In the genomic region with DNA sequence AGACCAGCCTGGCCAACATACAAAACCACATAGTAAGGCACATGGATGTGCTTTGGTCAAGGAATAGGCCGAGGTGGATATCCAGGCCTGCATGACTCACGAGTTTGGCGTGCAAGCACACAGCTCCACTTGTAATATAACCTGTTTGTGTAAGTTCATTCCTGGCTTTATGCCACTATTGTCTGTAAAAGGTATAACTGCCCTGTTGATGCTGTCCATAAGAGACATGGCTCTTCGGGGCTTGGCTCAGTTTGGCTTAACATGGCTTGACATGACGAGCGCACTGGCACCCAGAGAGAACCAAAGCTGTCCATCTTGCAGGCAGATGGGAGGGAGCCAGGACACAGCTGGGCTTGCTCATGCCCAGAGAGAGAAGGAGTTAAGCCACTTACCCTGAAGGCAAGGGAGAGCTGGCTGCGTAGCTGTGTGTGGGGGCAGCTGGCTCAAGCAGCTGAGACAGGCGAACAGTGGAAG, we compare ENCODE assay signal across 8 cellular contexts.
DNase-seq lines count a peak whose midpoint lies in the region; ATAC-seq and TF ChIP-seq lines count a peak whose summit lies in the region.
"Not testable (repeated sequence)": the region's sequence is repeated elsewhere in the genome, so short reads cannot be mapped to it uniquely, and the experiment has no call there.

No MANE protein-coding gene starts in this region.

- not testable (repeated sequence) for TF ChIP-seq CTCF in omental fat pad (IDR thresholded peaks at IDR 0.05); suprapubic skin (IDR thresholded peaks at IDR 0.05)

- TF ChIP-seq EP300 in suprapubic skin (IDR thresholded peaks at IDR 0.05): not testable (repeated sequence)

- not testable (repeated sequence) for H3K9me3 ChIP-seq in suprapubic skin

- H3K27me3 ChIP-seq in suprapubic skin: not testable (repeated sequence)

- H3K36me3 ChIP-seq in suprapubic skin: not testable (repeated sequence)

- not testable (repeated sequence) for TF ChIP-seq POLR2A in suprapubic skin (IDR thresholded peaks at IDR 0.05)

- ATAC-seq in omental fat pad (ENCODE audit: low FRiP score): peak; percentile 91

- peak overlapping the region; percentile 59 for H3K27ac ChIP-seq in epithelial cell of prostate
- peak overlapping the region; percentile 17 for H3K27ac ChIP-seq in suprapubic skin

- not testable (repeated sequence) for H3K4me1 ChIP-seq in suprapubic skin

- H3K4me3 ChIP-seq in suprapubic skin: not testable (repeated sequence)

- 52% methylated on average over 8 of the region's 8 CpGs for WGBS in suprapubic skin

- DNase-seq in D341Med (ENCODE audit: low spot score) (peak; percentile 69), HT-29 (ENCODE audit: low spot score) (peak; percentile 73), NCI-H69 (lab: John Stamatoyannopoulos, UW) (peak; percentile 39), amniotic epithelial cell (ENCODE audit: low read depth) (peak; percentile 82), epithelial cell of prostate (ENCODE audit: low read depth, low spot score) (peak; percentile 64), iris pigment epithelial cell (ENCODE audit: low read depth) (peak; percentile 87)
- not testable (repeated sequence) for DNase-seq in omental fat pad (ENCODE audit: low spot score); suprapubic skin (ENCODE audit: low spot score in 2 of 2)
